13 cellular contexts compared by ENCODE assay signal in genomic region chr6:4901256-4902061, GRCh38.
DNase-seq lines count a peak whose midpoint lies in the region; ATAC-seq and TF ChIP-seq lines count a peak whose summit lies in the region.
"Had no signal": no experiment of that assay in that cellular context is flagged by ENCODE, and none has a peak within 500 bp of the region (broad histone marks: within the 10 kb centered on the region; RNA-seq: fewer than 3 reads in every experiment).

No MANE protein-coding gene starts in this region.

- peak; percentile 88 for ATAC-seq in GM21529 (IDR thresholded peaks at IDR 0.05; ENCODE audit: unreplicated experiment)
- peak; percentile 64 for ATAC-seq in HG03575 (IDR thresholded peaks at IDR 0.05; ENCODE audit: extremely low read depth, insufficient number of reproducible peaks, low FRiP score, unreplicated experiment)
- ATAC-seq: CD8-positive, alpha-beta T cell; effector memory CD8-positive, alpha-beta T cell had no signal

- DNase-seq in GM13977 (ENCODE audit: low spot score) (peak; percentile 44), medulla oblongata (ENCODE audit: extremely low spot score) (peak; percentile 71), NCI-H1694 (lab: John Stamatoyannopoulos, UW) (no peak), NCI-H1048 (lab: John Stamatoyannopoulos, UW) (no peak), NCI-H2081 (lab: John Stamatoyannopoulos, UW) (no peak), NCI-H524 (lab: John Stamatoyannopoulos, UW) (no peak)
- DNase-seq: activated CD4-positive, alpha-beta T cell treated with anti-CD3 and anti-CD28 coated beads, Interleukin-2, amount 10 ng/mL, durations not matched to agents 7 days and 5 days; CD8-positive, alpha-beta T cell; effector memory CD8-positive, alpha-beta T cell; NCI-H1092; stimulated activated CD4-positive, alpha-beta T cell treated with anti-CD3 and anti-CD28 coated beads, Interleukin-4, amount 100 ng/mL, for 24 hours had no signal

- in situ Hi-C loops in GM13977 (cut with MboI; ENCODE audit: low pct_unique_long_range_greater_than_20kb, low sequenced_read_pairs, unreplicated experiment), result no loop called here

- TF ChIP-seq CTCF in GM13977 (IDR thresholded peaks at IDR 0.05; ENCODE audit: extremely low read depth, insufficient read depth, missing control alignments), result no peak

Comparison
In these comparisons a context has a peak if more than half of its experiments do, and no peak if none do; other contexts are left out.
1. DNase-seq: peak in GM13977 (single experiment) and medulla oblongata (single experiment); none in NCI-H1694 (single experiment), NCI-H1048 (single experiment), NCI-H2081 (0 of 2) and NCI-H524 (0 of 2).